Comparison of ENCODE assay signal across 8 cellular contexts in genomic region chr2:74177697-74178096, GRCh38. TPM values are rescaled to one million over a fixed set of nuclear protein-coding genes. Genes with fewer than 3 reads are reported as not detected.
DNase-seq lines count a peak whose midpoint lies in the region; ATAC-seq and TF ChIP-seq lines count a peak whose summit lies in the region.

No MANE protein-coding gene starts in this region.

- no peak overlapping the region for H3K27ac ChIP-seq in iPS DF 6.9 (ENCODE audit: low read length)
- peak overlapping the region; percentile 93 to 99 (median 98) for H3K27ac ChIP-seq in spleen

- no peak for DNase-seq in HFFc6
- no peak for DNase-seq in activated CD8-positive, alpha-beta T cell treated with anti-CD3 and anti-CD28 coated beads for 36 hours
- DNase-seq in iPS DF 6.9 (ENCODE audit: low read depth, low spot score) = no peak
- DNase-seq in spleen = no peak
- no peak for DNase-seq in stimulated activated CD4-positive, alpha-beta T cell treated with anti-CD3 and anti-CD28 coated beads, Interleukin-2, amount 100 ng/mL, for 24 hours

- H3K4me1 ChIP-seq in iPS DF 6.9 (ENCODE audit: control insufficient read depth, insufficient read depth, low read length) = no peaks in the 10 kb centered on the region
- peaks cover 31 to 89% (median 73%) of the 10 kb centered on the region in 6 donors for H3K4me1 ChIP-seq in spleen

- peak overlapping the region; percentile 94 for H3K4me3 Mint-ChIP-seq in HFFc6
- peak overlapping the region; percentile 90 for H3K4me3 Mint-ChIP-seq in activated CD8-positive, alpha-beta T cell treated with anti-CD3 and anti-CD28 coated beads for 36 hours

- CTCF ChIA-PET in activated CD8-positive, alpha-beta T cell treated with anti-CD3 and anti-CD28 coated beads for 36 hours (lab: Charles Lee) = interaction anchor here (0.6 to 6.0 kb wide), 16 partner anchors 10 to 354 kb away, joined by 3 to 67 read pairs (median 8); partner anchors contain the start of genes BOLA3 and MTHFD2

- POLR2A ChIA-PET in activated CD8-positive, alpha-beta T cell treated with anti-CD3 and anti-CD28 coated beads for 36 hours (lab: Charles Lee) = interaction anchor here (0.7 to 9.0 kb wide), 22 partner anchors 10 to 429 kb away, joined by 3 to 160 read pairs (median 4); partner anchors contain the start of genes BOLA3 and MTHFD2

- H3K36me3 ChIP-seq in iPS DF 6.9 (ENCODE audit: control insufficient read depth, insufficient read depth, low read length) (no peaks in the 10 kb centered on the region), spleen (peaks cover 0 to 14% (median 0%) of the 10 kb centered on the region in 6 donors)

- no peak for TF ChIP-seq POLR2A in spleen (IDR thresholded peaks at IDR 0.05)

- H3K27me3 ChIP-seq in iPS DF 6.9 (ENCODE audit: control insufficient read depth, insufficient read depth, low read length) (no peaks in the 10 kb centered on the region), spleen (replicated peaks in 1 of 7) (no peaks in the 10 kb centered on the region)

- intact Hi-C loops in activated CD8-positive, alpha-beta T cell treated with anti-CD3 and anti-CD28 coated beads for 36 hours (cut with micrococcal nuclease) = no loop called here
- intact Hi-C loops in spleen (cut with DNase I; ENCODE audit: low total_unique reads) = no loop called here

- TF ChIP-seq CTCF in HFFc6 (IDR thresholded peaks at IDR 0.05) = no peak
- no peak for TF ChIP-seq CTCF in activated CD8-positive, alpha-beta T cell treated with anti-CD3 and anti-CD28 coated beads for 36 hours (IDR thresholded peaks at IDR 0.05)
- no peak for TF ChIP-seq CTCF in spleen (IDR thresholded peaks at IDR 0.05 in 8 of 11, conservative IDR thresholded peaks at IDR 0.05 in 3 of 11)

- ATAC-seq in activated CD8-positive, alpha-beta T cell treated with anti-CD3 and anti-CD28 coated beads for 36 hours = no peak
- ATAC-seq in HG03354 (IDR thresholded peaks at IDR 0.05; ENCODE audit: poor library complexity, severe bottlenecking, unreplicated experiment) (no peak), HG02642 (IDR thresholded peaks at IDR 0.05; ENCODE audit: poor library complexity, unreplicated experiment) (no peak), GM18498 (IDR thresholded peaks at IDR 0.05; ENCODE audit: unreplicated experiment) (no peak)

- H3K27me3 Mint-ChIP-seq in HFFc6 (ENCODE audit: insufficient read depth) = no peaks in the 10 kb centered on the region; the same call in 1 of the 2 replicates
- H3K27me3 Mint-ChIP-seq in activated CD8-positive, alpha-beta T cell treated with anti-CD3 and anti-CD28 coated beads for 36 hours = no peaks in the 10 kb centered on the region

- no peaks in the 10 kb centered on the region for H3K9me3 Mint-ChIP-seq in HFFc6
- H3K9me3 Mint-ChIP-seq in activated CD8-positive, alpha-beta T cell treated with anti-CD3 and anti-CD28 coated beads for 36 hours = no peaks in the 10 kb centered on the region

- H3K27ac Mint-ChIP-seq in HFFc6 = peak overlapping the region; percentile 85
- peak overlapping the region; percentile 94 for H3K27ac Mint-ChIP-seq in activated CD8-positive, alpha-beta T cell treated with anti-CD3 and anti-CD28 coated beads for 36 hours

- H3K4me1 Mint-ChIP-seq in HFFc6 (ENCODE audit: low read depth) = peaks cover 36% of the 10 kb centered on the region
- peaks cover 44% of the 10 kb centered on the region for H3K4me1 Mint-ChIP-seq in activated CD8-positive, alpha-beta T cell treated with anti-CD3 and anti-CD28 coated beads for 36 hours (ENCODE audit: low read depth)

- peak overlapping the region; percentile 89; the same call in 1 of the 2 replicates for H3K4me3 ChIP-seq in iPS DF 6.9 (ENCODE audit: low read length)
- peak overlapping the region; percentile 62 to 93 (median 79) for H3K4me3 ChIP-seq in spleen

- peaks cover 11% of the 10 kb centered on the region; the same call in 1 of the 2 replicates for H3K36me3 Mint-ChIP-seq in HFFc6 (ENCODE audit: low read depth)
- H3K36me3 Mint-ChIP-seq in activated CD8-positive, alpha-beta T cell treated with anti-CD3 and anti-CD28 coated beads for 36 hours (ENCODE audit: low read depth) = peaks cover 27% of the 10 kb centered on the region

- H3K9me3 ChIP-seq in iPS DF 6.9 (ENCODE audit: control insufficient read depth, insufficient read depth, low read length) (no peaks in the 10 kb centered on the region), spleen (no peaks in the 10 kb centered on the region)

RNA-seq across cellular contexts. Expression of gene MOB1A, which starts 1.0 kb away (rescaled TPM):
- 100 to 1,000 TPM in 5 of 6 experiments, 10 to 100 TPM in 1; 95.4 to 121 (median 112) TPM for total RNA-seq in HFFc6 (2021; fragmentation: NEBNext Ultra II Directional; extraction: Animal tissue kit (Norgen Biotek cat#: 25700))
- 100 to 1,000 TPM; 150 to 156 TPM for total RNA-seq in activated CD8-positive, alpha-beta T cell treated with anti-CD3 and anti-CD28 coated beads for 36 hours
- total RNA-seq in spleen = 100 to 1,000 TPM; 144 to 198 (median 177) TPM
- 10 to 100 TPM; 55.0 to 87.1 (median 62.8) TPM for polyA plus RNA-seq in spleen

RNA-seq across cellular contexts. Expression of gene MTHFD2, which starts 20.7 kb away (rescaled TPM):
- 10 to 100 TPM; 75.3 to 99.6 (median 85.1) TPM for total RNA-seq in HFFc6 (2021; fragmentation: NEBNext Ultra II Directional; extraction: Animal tissue kit (Norgen Biotek cat#: 25700))
- 100 to 1,000 TPM; 348 to 361 TPM for total RNA-seq in activated CD8-positive, alpha-beta T cell treated with anti-CD3 and anti-CD28 coated beads for 36 hours
- total RNA-seq in spleen = 10 to 100 TPM; 32.5 to 71.1 (median 45.1) TPM
- polyA plus RNA-seq in spleen = 10 to 100 TPM; 17.8 to 35.8 (median 26.8) TPM

RNA-seq across cellular contexts. Expression of gene BOLA3, which starts 30.0 kb away (rescaled TPM):
- 10 to 100 TPM; 71.6 to 92.5 (median 80.8) TPM for total RNA-seq in HFFc6 (2021; fragmentation: NEBNext Ultra II Directional; extraction: Animal tissue kit (Norgen Biotek cat#: 25700))
- total RNA-seq in activated CD8-positive, alpha-beta T cell treated with anti-CD3 and anti-CD28 coated beads for 36 hours = 100 to 1,000 TPM; 131 to 135 TPM
- 10 to 100 TPM; 12.6 to 39.8 (median 18.8) TPM for total RNA-seq in spleen
- 10 to 100 TPM; 33.6 to 41.4 (median 39.3) TPM for polyA plus RNA-seq in spleen
